ENCODE assay signal across 1 cellular context in genomic region chr11:35794850-35795249, GRCh38.
A peak's percentile ranks its signal among the peaks of the same experiment; 100 is the strongest.
TF ChIP-seq lines count a peak whose summit lies in the region.

No MANE protein-coding gene starts in this region.

TF ChIP-seq in SK-N-SH, 30 proteins besides CTCF, POLR2A, EP300 and RAD21:
- no peak for TF ChIP-seq FOXJ3 (CRISPR knock-in tag; IDR thresholded peaks at IDR 0.05)
- no peak for TF ChIP-seq EZH2phosphoT487 (IDR thresholded peaks at IDR 0.05; ENCODE audit: borderline replicate concordance, low read depth)
- TF ChIP-seq JUND (IDR thresholded peaks at IDR 0.05) = peak; percentile 83
- no peak for TF ChIP-seq NRF1 (IDR thresholded peaks at IDR 0.05; ENCODE audit: low read depth, low read length)
- TF ChIP-seq SIN3A (IDR thresholded peaks at IDR 0.05; ENCODE audit: borderline replicate concordance, low read depth, low read length) = no peak
- no peak for TF ChIP-seq POLR2AphosphoS5 (IDR thresholded peaks at IDR 0.05; ENCODE audit: low read depth, low read length)
- no peak for TF ChIP-seq USF2 (IDR thresholded peaks at IDR 0.05; ENCODE audit: borderline replicate concordance, low read depth, low read length)
- TF ChIP-seq ELF1 (IDR thresholded peaks at IDR 0.05) = no peak; the same call in 1 of the 2 replicates
- TF ChIP-seq TEAD4 (IDR thresholded peaks at IDR 0.05; ENCODE audit: borderline replicate concordance, insufficient read depth) = 0 out of 2 replicates have a peak, but pooled peaks have one; percentile 45
- no peak for TF ChIP-seq RCOR1 (IDR thresholded peaks at IDR 0.05; ENCODE audit: low read length)
- TF ChIP-seq NFIC (IDR thresholded peaks at IDR 0.05; ENCODE audit: borderline replicate concordance) = peak; percentile 41; the same call in 1 of the 2 replicates
- TF ChIP-seq RXRA (IDR thresholded peaks at IDR 0.05; ENCODE audit: borderline replicate concordance, low read depth) = peak; percentile 52; the same call in 1 of the 2 replicates
- no peak for TF ChIP-seq FOXM1 (IDR thresholded peaks at IDR 0.05; ENCODE audit: low read depth)
- TF ChIP-seq CHD2 (IDR thresholded peaks at IDR 0.05; ENCODE audit: low read length, partially characterized antibody) = no peak
- TF ChIP-seq MAX (IDR thresholded peaks at IDR 0.05; ENCODE audit: low read depth) = peak; percentile 69; the same call in 1 of the 2 replicates
- TF ChIP-seq GATA2 (CRISPR knock-in tag; IDR thresholded peaks at IDR 0.05) = no peak
- peak; percentile 83 for TF ChIP-seq TCF12 (IDR thresholded peaks at IDR 0.05)
- no peak for TF ChIP-seq IRF3 (IDR thresholded peaks at IDR 0.05; ENCODE audit: low read depth, low read length)
- peak; percentile 52; the same call in 1 of the 2 replicates for TF ChIP-seq ZBTB33 (IDR thresholded peaks at IDR 0.05; ENCODE audit: borderline replicate concordance, low read depth)
- peak; percentile 58 for TF ChIP-seq PBX3 (IDR thresholded peaks at IDR 0.05)
- TF ChIP-seq MEF2A (IDR thresholded peaks at IDR 0.05; ENCODE audit: borderline replicate concordance, low read depth) = no peak
- no peak for TF ChIP-seq MXI1 (IDR thresholded peaks at IDR 0.05; ENCODE audit: low read depth, low read length)
- TF ChIP-seq TAF1 (IDR thresholded peaks at IDR 0.05; ENCODE audit: borderline replicate concordance, low read depth, low read length) = 0 out of 2 replicates have a peak, but pooled peaks have one; percentile 22
- peak; percentile 66; the same call in 1 of the 2 replicates for TF ChIP-seq REST (IDR thresholded peaks at IDR 0.05; ENCODE audit: low read depth, low read length)
- TF ChIP-seq RFX5 (IDR thresholded peaks at IDR 0.05; ENCODE audit: low read length) = no peak
- no peak for TF ChIP-seq USF1 (IDR thresholded peaks at IDR 0.05; ENCODE audit: borderline replicate concordance, low read depth)
- TF ChIP-seq GABPA (IDR thresholded peaks at IDR 0.05; ENCODE audit: low read depth) = no peak
- TF ChIP-seq SMC3 (IDR thresholded peaks at IDR 0.05; ENCODE audit: low read depth, low read length) = no peak
- peak; percentile 80 for TF ChIP-seq FOSL2 (IDR thresholded peaks at IDR 0.05; ENCODE audit: borderline replicate concordance, low read depth)
- no peak for TF ChIP-seq YY1 (IDR thresholded peaks at IDR 0.05; ENCODE audit: low read depth)
